26 cellular contexts compared by ENCODE assay signal in the genomic region with DNA sequence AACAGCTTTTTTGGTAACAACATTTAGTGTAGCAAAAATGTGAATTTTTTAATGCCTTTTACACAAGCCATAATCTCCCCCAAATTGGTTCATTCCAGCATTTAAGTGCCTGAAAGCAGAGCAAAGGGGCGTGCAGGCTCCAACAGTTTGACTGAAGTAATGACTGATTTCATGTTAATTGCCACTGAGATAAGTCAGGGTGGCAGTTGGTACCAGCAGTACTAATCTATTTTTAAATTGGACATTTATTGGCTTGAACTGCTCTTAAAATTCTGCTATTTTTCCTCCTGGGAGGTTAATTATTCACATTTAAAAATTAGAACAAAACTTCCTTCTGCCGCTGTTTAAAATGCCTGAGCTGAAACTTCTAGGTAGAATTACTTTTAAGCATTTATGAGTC. TPM values are rescaled to one million over a fixed set of nuclear protein-coding genes. Genes with fewer than 3 reads are reported as not detected.
DNase-seq lines count a peak whose midpoint lies in the region; ATAC-seq and TF ChIP-seq lines count a peak whose summit lies in the region.
"Had no signal": no experiment of that assay in that cellular context is flagged by ENCODE, and none has a peak within 500 bp of the region (broad histone marks: within the 10 kb centered on the region; RNA-seq: fewer than 3 reads in every experiment).

No MANE protein-coding gene starts in this region.

- DNase-seq in colonic mucosa, result peak; percentile 14
- DNase-seq in mesenchymal stem cell, result no peak
- DNase-seq in NCI-H2171 treated with DMSO at 0.1 percent for 48 hours (lab: John Stamatoyannopoulos, UW), result no peak
- no peak for DNase-seq in natural killer cell treated with Interleukin-12 subunit alpha and Interleukin-12 subunit beta and Interleukin-15 and Interleukin-18, amount 100 ng/mL, for 72 hours (ENCODE audit: low spot score)
- no peak for DNase-seq in activated T-cell treated with anti-CD3 and anti-CD28 coated beads for 4 hours
- DNase-seq: 8988T; BE2C; C1 segment of cervical spinal cord; CD4-positive, alpha-beta memory T cell; CD4-positive, CD25-positive, alpha-beta regulatory T cell; CD8-positive, alpha-beta memory T cell; COR-L47; DMS 273 treated with DMSO at 0.1 percent for 48 hours; DMS153; DMS79; DND-41; EL; GDM1 had no signal

- no peak overlapping the region for H3K14ac ChIP-seq in mesenchymal stem cell (ENCODE audit: low read length in 2 of 2)

- no peak for ATAC-seq in natural killer cell treated with Interleukin-12 subunit alpha and Interleukin-12 subunit beta and Interleukin-15 and Interleukin-18, amount 100 ng/mL, for 72 hours
- ATAC-seq: GM12878 had no signal

- no peak overlapping the region for H3K27ac Mint-ChIP-seq in natural killer cell treated with Interleukin-12 subunit alpha and Interleukin-12 subunit beta and Interleukin-15 and Interleukin-18, amount 100 ng/mL, for 72 hours
- H3K27ac Mint-ChIP-seq: CD4-positive, alpha-beta memory T cell; CD4-positive, CD25-positive, alpha-beta regulatory T cell had no signal

- H3K18ac ChIP-seq in mesenchymal stem cell (ENCODE audit: low read depth in 1 of 2, low read length in 2 of 2), result no peak overlapping the region

- no peaks in the 10 kb centered on the region for H3K27me3 ChIP-seq in colonic mucosa
- H3K27me3 ChIP-seq in mesenchymal stem cell (ENCODE audit: control insufficient read depth in 1 of 2, insufficient read depth in 1 of 2, low read length in 2 of 2), result peaks cover 0 to 7% of the 10 kb centered on the region in 2 experiments
- H3K27me3 ChIP-seq in mucosa of rectum (ENCODE audit: control insufficient read depth in 2 of 2, insufficient read depth in 2 of 2, low read length in 2 of 2), result no peaks in the 10 kb centered on the region
- H3K27me3 ChIP-seq: BE2C, BLaER1 had no signal

- no peak overlapping the region for H3K4ac ChIP-seq in mesenchymal stem cell (ENCODE audit: low read depth in 1 of 2, low read length in 2 of 2)

- H2AK5ac ChIP-seq in mesenchymal stem cell (ENCODE audit: low read length, severe bottlenecking), result no peak overlapping the region

- H3K4me3 Mint-ChIP-seq in natural killer cell treated with Interleukin-12 subunit alpha and Interleukin-12 subunit beta and Interleukin-15 and Interleukin-18, amount 100 ng/mL, for 72 hours, result no peak overlapping the region
- H3K4me3 Mint-ChIP-seq: CD14-positive monocyte; CD4-positive, alpha-beta memory T cell; CD4-positive, CD25-positive, alpha-beta regulatory T cell; CD8-positive, alpha-beta memory T cell had no signal

- H3K27me3 Mint-ChIP-seq in natural killer cell treated with Interleukin-12 subunit alpha and Interleukin-12 subunit beta and Interleukin-15 and Interleukin-18, amount 100 ng/mL, for 72 hours, result peaks cover 10 to 37% of the 10 kb centered on the region in 2 donors

- no peak overlapping the region for H4K91ac ChIP-seq in mesenchymal stem cell (ENCODE audit: low read length)

- no peaks in the 10 kb centered on the region for H3K4me1 ChIP-seq in colonic mucosa
- peaks cover 40% of the 10 kb centered on the region for H3K4me1 ChIP-seq in mesenchymal stem cell (ENCODE audit: control insufficient read depth, insufficient read depth, low read depth, low read length)
- H3K4me1 ChIP-seq in mucosa of rectum (ENCODE audit: control insufficient read depth in 2 of 2, insufficient read depth in 2 of 2, low read length in 2 of 2), result peaks cover 10 to 47% of the 10 kb centered on the region in 2 donors
- H3K4me1 ChIP-seq: BE2C, BLaER1 had no signal

- peaks cover 2 to 5% of the 10 kb centered on the region in 2 donors for H3K4me1 Mint-ChIP-seq in natural killer cell treated with Interleukin-12 subunit alpha and Interleukin-12 subunit beta and Interleukin-15 and Interleukin-18, amount 100 ng/mL, for 72 hours (ENCODE audit: low read depth in 2 of 2)
- H3K4me1 Mint-ChIP-seq: CD14-positive monocyte; CD4-positive, CD25-positive, alpha-beta regulatory T cell had no signal

- H3K36me3 Mint-ChIP-seq in natural killer cell treated with Interleukin-12 subunit alpha and Interleukin-12 subunit beta and Interleukin-15 and Interleukin-18, amount 100 ng/mL, for 72 hours, result no peaks in the 10 kb centered on the region
- H3K36me3 Mint-ChIP-seq: CD14-positive monocyte; CD4-positive, alpha-beta memory T cell; CD4-positive, CD25-positive, alpha-beta regulatory T cell had no signal

- H2BK12ac ChIP-seq in mesenchymal stem cell (ENCODE audit: low read length in 2 of 2), result no peak overlapping the region

- no peak for TF ChIP-seq CTCF in colonic mucosa (IDR thresholded peaks at IDR 0.05)

- no peak overlapping the region for H3K4me2 ChIP-seq in mesenchymal stem cell (ENCODE audit: low read length, poor library complexity, severe bottlenecking)
- H3K4me2 ChIP-seq: BLaER1 had no signal

- H3K23ac ChIP-seq in mesenchymal stem cell (ENCODE audit: low read length in 2 of 2), result no peak overlapping the region

- H3K36me3 ChIP-seq in colonic mucosa (no peaks in the 10 kb centered on the region), mesenchymal stem cell (ENCODE audit: control insufficient read depth in 1 of 2, insufficient read depth in 2 of 2, low read depth in 1 of 2, low read length in 2 of 2) (peaks cover 21 to 42% of the 10 kb centered on the region in 2 experiments), mucosa of rectum (ENCODE audit: control insufficient read depth in 2 of 2, insufficient read depth in 2 of 2, low read length in 2 of 2) (peaks cover 17 to 18% of the 10 kb centered on the region in 2 donors)
- H3K36me3 ChIP-seq: BE2C, BLaER1 had no signal

- H3K4me3 ChIP-seq in colonic mucosa (no peak overlapping the region), mesenchymal stem cell (ENCODE audit: insufficient read depth in 1 of 2, low read depth in 1 of 2, low read length in 2 of 2) (no peak overlapping the region), mucosa of rectum (ENCODE audit: low read length in 2 of 2) (no peak overlapping the region)
- H3K4me3 ChIP-seq: BLaER1, GM12878 had no signal

- intact Hi-C loops in colonic mucosa (cut with DNase I), result no loop called here

- no peaks in the 10 kb centered on the region for H3K9me3 ChIP-seq in colonic mucosa
- no peaks in the 10 kb centered on the region for H3K9me3 ChIP-seq in mesenchymal stem cell (ENCODE audit: control insufficient read depth, low read length)
- no peaks in the 10 kb centered on the region for H3K9me3 ChIP-seq in mucosa of rectum (ENCODE audit: control insufficient read depth in 2 of 2, low read length in 2 of 2)
- H3K9me3 ChIP-seq: BE2C, BLaER1 had no signal

- H3K27ac ChIP-seq in colonic mucosa (no peak overlapping the region), mesenchymal stem cell (ENCODE audit: low read length, poor library complexity, severe bottlenecking) (peak overlapping the region; percentile 7), mucosa of rectum (ENCODE audit: low read depth in 2 of 2, low read length in 2 of 2) (peak overlapping the region; percentile 38 to 63)
- H3K27ac ChIP-seq: BLaER1 had no signal

- H3K9ac ChIP-seq in colonic mucosa (ENCODE audit: low read depth in 2 of 2, low read length in 2 of 2) (no peak overlapping the region), mesenchymal stem cell (ENCODE audit: low read length) (no peak overlapping the region), mucosa of rectum (ENCODE audit: low read depth in 1 of 2, low read length in 2 of 2) (no peak overlapping the region)
- H3K9ac ChIP-seq: BLaER1 had no signal

- no peak overlapping the region for H4K8ac ChIP-seq in mesenchymal stem cell (ENCODE audit: low read length)

- H2AFZ ChIP-seq in mesenchymal stem cell (ENCODE audit: low read depth, low read length), result no peak overlapping the region

- no peak overlapping the region for H2BK15ac ChIP-seq in mesenchymal stem cell (ENCODE audit: low read depth, poor library complexity, severe bottlenecking)

- peaks cover 17% of the 10 kb centered on the region for H3K79me1 ChIP-seq in mesenchymal stem cell (replicated peaks; ENCODE audit: low read length, poor library complexity, severe bottlenecking)

- H2BK5ac ChIP-seq in mesenchymal stem cell (ENCODE audit: low read depth, low read length, poor library complexity, severe bottlenecking), result no peak overlapping the region

- no peaks in the 10 kb centered on the region for H3K9me3 Mint-ChIP-seq in natural killer cell treated with Interleukin-12 subunit alpha and Interleukin-12 subunit beta and Interleukin-15 and Interleukin-18, amount 100 ng/mL, for 72 hours
- H3K9me3 Mint-ChIP-seq: CD4-positive, alpha-beta memory T cell; CD8-positive, alpha-beta memory T cell had no signal

- WGBS in mesenchymal stem cell, result 83% methylated on average over 1 of the region's 2 CpGs

- H2BK120ac ChIP-seq in mesenchymal stem cell (ENCODE audit: low read depth, low read length), result no peak overlapping the region

RNA-seq across cellular contexts. Expression of gene TMEM171, which starts 12.4 kb away (rescaled TPM):
- total RNA-seq in colonic mucosa, result 100 to 1,000 TPM in 1 of 2 donors, 10 to 100 TPM in 1; 69.3 to 121 TPM
- polyA plus RNA-seq in mesenchymal stem cell (2013, experiment 1 of 2), result 0.47 TPM
- 0.56 TPM for polyA plus RNA-seq in mesenchymal stem cell (2013, experiment 2 of 2)
- total RNA-seq in natural killer cell treated with Interleukin-12 subunit alpha and Interleukin-12 subunit beta and Interleukin-15 and Interleukin-18, amount 100 ng/mL, for 72 hours, result 1 to 10 TPM in 1 of 2 donors, under 1 TPM in 1; 0.62 to 1.4 TPM
- total RNA-seq: CD4-positive, CD25-positive, alpha-beta regulatory T cell; CD8-positive, alpha-beta memory T cell; G401; GM12878 had no signal
- polyA plus RNA-seq: CD14-positive monocyte; CD4-positive, CD25-positive, alpha-beta regulatory T cell; GM12878 had no signal

RNA-seq across cellular contexts. Expression of gene TMEM174, which starts 40.2 kb away (rescaled TPM):
- not detected for total RNA-seq in colonic mucosa
- not detected for polyA plus RNA-seq in mesenchymal stem cell (2013, experiment 1 of 2)
- polyA plus RNA-seq in mesenchymal stem cell (2013, experiment 2 of 2), result not detected
- not detected for total RNA-seq in natural killer cell treated with Interleukin-12 subunit alpha and Interleukin-12 subunit beta and Interleukin-15 and Interleukin-18, amount 100 ng/mL, for 72 hours
- total RNA-seq: A673; CD4-positive, alpha-beta memory T cell; CD4-positive, CD25-positive, alpha-beta regulatory T cell; CD8-positive, alpha-beta memory T cell; Daoy; G401; GM12878 had no signal
- polyA plus RNA-seq: AG04450; CD14-positive monocyte; CD4-positive, alpha-beta memory T cell; CD4-positive, CD25-positive, alpha-beta regulatory T cell; CD8-positive, alpha-beta memory T cell; GM12878 had no signal

Comparison
In these comparisons a context has a peak if more than half of its experiments do, and no peak if none do; other contexts are left out.
1. RNA of gene TMEM171, which starts 12.4 kb away (total RNA-seq): 69.3 to 121 TPM in colonic mucosa; 0.62 to 1.4 TPM in natural killer cell treated with Interleukin-12 subunit alpha and Interleukin-12 subunit beta and Interleukin-15 and Interleukin-18, amount 100 ng/mL, for 72 hours; every median in the first group is over 10 times any median in the second.